Comparison of ENCODE assay signal across 15 cellular contexts in genomic region chr22:42207918-42208317, GRCh38.
DNase-seq lines count a peak whose midpoint lies in the region; ATAC-seq and TF ChIP-seq lines count a peak whose summit lies in the region.
"Had no signal": no experiment of that assay in that cellular context is flagged by ENCODE, and none has a peak within 500 bp of the region (broad histone marks: within the 10 kb centered on the region; RNA-seq: fewer than 3 reads in every experiment).

No MANE protein-coding gene starts in this region.

- H3K4me1 ChIP-seq in CD4-positive, alpha-beta memory T cell (ENCODE audit: insufficient read depth, low read length): peaks cover 61% of the 10 kb centered on the region
- peaks cover 0 to 8% (median 4%) of the 10 kb centered on the region in 4 donors for H3K4me1 ChIP-seq in stomach

- POLR2A ChIA-PET in activated CD4-positive, alpha-beta T cell treated with anti-CD3 and anti-CD28 coated beads, Interleukin-2, amount 10 ng/mL, durations not matched to agents 7 days and 5 days (lab: Charles Lee): no interaction called here
- POLR2A ChIA-PET in CD4-positive, alpha-beta memory T cell (lab: Charles Lee; ENCODE audit: partially characterized antibody): interaction anchor here (0.7 to 1.7 kb wide), 3 partner anchors 9 to 160 kb away, joined by 3 to 9 read pairs (median 3); no protein-coding TSS in a partner anchor
- POLR2A ChIA-PET in T-cell (lab: Charles Lee): no interaction called here

- TF ChIP-seq EP300 in stomach (IDR thresholded peaks at IDR 0.05): no peak

- H3K9me3 Mint-ChIP-seq in activated CD4-positive, alpha-beta T cell treated with anti-CD3 and anti-CD28 coated beads, Interleukin-2, amount 10 ng/mL, durations not matched to agents 7 days and 5 days: no peaks in the 10 kb centered on the region
- no peaks in the 10 kb centered on the region for H3K9me3 Mint-ChIP-seq in CD4-positive, alpha-beta memory T cell
- no peaks in the 10 kb centered on the region for H3K9me3 Mint-ChIP-seq in T-cell
- no peaks in the 10 kb centered on the region for H3K9me3 Mint-ChIP-seq in effector memory CD8-positive, alpha-beta T cell

- H3K27ac ChIP-seq in CD4-positive, alpha-beta memory T cell (ENCODE audit: low read depth, low read length): peak overlapping the region; percentile 34
- no peak overlapping the region for H3K27ac ChIP-seq in stomach
- H3K27ac ChIP-seq: HL-60 had no signal

- no peak for DNase-seq in activated CD4-positive, alpha-beta T cell treated with anti-CD3 and anti-CD28 coated beads, Interleukin-2, amount 10 ng/mL, durations not matched to agents 7 days and 5 days
- no peak for DNase-seq in activated CD4-positive, alpha-beta T cell treated with anti-CD3 and anti-CD28 coated beads, Interleukin-2, amount 50 U/mL, for 4 hours
- no peak for DNase-seq in CD4-positive, alpha-beta memory T cell
- DNase-seq in T-cell (no peak), stomach (no peak), sciatic nerve (ENCODE audit: low spot score) (no peak)
- DNase-seq in effector memory CD8-positive, alpha-beta T cell: no peak
- DNase-seq: KBM-7, NCI-H1092, NCI-H1694 treated with DMSO at 0.1 percent for 48 hours, NCI-H446 treated with DMSO at 0.1 percent for 48 hours, NCI-H774, SHP77 had no signal

- H3K4me1 Mint-ChIP-seq in activated CD4-positive, alpha-beta T cell treated with anti-CD3 and anti-CD28 coated beads, Interleukin-2, amount 10 ng/mL, durations not matched to agents 7 days and 5 days: peaks cover 42% of the 10 kb centered on the region
- H3K4me1 Mint-ChIP-seq in CD4-positive, alpha-beta memory T cell: peaks cover 47 to 82% (median 64%) of the 10 kb centered on the region in 4 donors
- peaks cover 68 to 72% (median 69%) of the 10 kb centered on the region in 3 donors for H3K4me1 Mint-ChIP-seq in T-cell
- peaks cover 38 to 60% of the 10 kb centered on the region in 2 donors for H3K4me1 Mint-ChIP-seq in effector memory CD8-positive, alpha-beta T cell (ENCODE audit: low read depth in 2 of 2)

- peak overlapping the region; percentile 35 for H3K4me3 Mint-ChIP-seq in activated CD4-positive, alpha-beta T cell treated with anti-CD3 and anti-CD28 coated beads, Interleukin-2, amount 10 ng/mL, durations not matched to agents 7 days and 5 days
- peak overlapping the region; percentile 22 to 80 (median 62) for H3K4me3 Mint-ChIP-seq in CD4-positive, alpha-beta memory T cell
- H3K4me3 Mint-ChIP-seq in T-cell: peak overlapping the region in 2 of 3 donors; percentile 32 to 60
- peak overlapping the region; percentile 55 to 65 for H3K4me3 Mint-ChIP-seq in effector memory CD8-positive, alpha-beta T cell

- peaks cover 43% of the 10 kb centered on the region for H3K36me3 Mint-ChIP-seq in activated CD4-positive, alpha-beta T cell treated with anti-CD3 and anti-CD28 coated beads, Interleukin-2, amount 10 ng/mL, durations not matched to agents 7 days and 5 days (ENCODE audit: low read depth)
- H3K36me3 Mint-ChIP-seq in CD4-positive, alpha-beta memory T cell: peaks cover 48 to 60% of the 10 kb centered on the region in 2 donors
- H3K36me3 Mint-ChIP-seq in T-cell: peaks cover 57% of the 10 kb centered on the region
- peaks cover 27% of the 10 kb centered on the region for H3K36me3 Mint-ChIP-seq in effector memory CD8-positive, alpha-beta T cell (ENCODE audit: insufficient read depth)

- peaks cover 30% of the 10 kb centered on the region for H3K36me3 ChIP-seq in CD4-positive, alpha-beta memory T cell (ENCODE audit: insufficient read depth, low read length)
- H3K36me3 ChIP-seq in stomach: peaks cover 22 to 57% (median 47%) of the 10 kb centered on the region in 4 donors

- intact Hi-C loops in CD4-positive, alpha-beta memory T cell (cut with micrococcal nuclease): no loop called here
- intact Hi-C loops in stomach (cut with DNase I; ENCODE audit: low total_unique reads) (no loop called here), sciatic nerve (cut with DNase I) (no loop called here)

- no peaks in the 10 kb centered on the region for H3K9me3 ChIP-seq in CD4-positive, alpha-beta memory T cell (ENCODE audit: control insufficient read depth in 1 of 2, low read length in 2 of 2)
- no peaks in the 10 kb centered on the region for H3K9me3 ChIP-seq in stomach

- no peaks in the 10 kb centered on the region for H3K27me3 ChIP-seq in CD4-positive, alpha-beta memory T cell (ENCODE audit: insufficient read depth, low read length)
- H3K27me3 ChIP-seq in stomach: no peaks in the 10 kb centered on the region

- no peak overlapping the region for H3K27ac Mint-ChIP-seq in activated CD4-positive, alpha-beta T cell treated with anti-CD3 and anti-CD28 coated beads, Interleukin-2, amount 10 ng/mL, durations not matched to agents 7 days and 5 days
- H3K27ac Mint-ChIP-seq in CD4-positive, alpha-beta memory T cell: peak overlapping the region; percentile 58 to 96 (median 82)
- peak overlapping the region; percentile 19 to 54 for H3K27ac Mint-ChIP-seq in T-cell
- peak overlapping the region; percentile 81 to 82 for H3K27ac Mint-ChIP-seq in effector memory CD8-positive, alpha-beta T cell

- WGBS in stomach, 5 donors: 73 to 84% (median 75%) methylated on average over 4 of the region's 4 CpGs

- no peak overlapping the region for H3K4me3 ChIP-seq in CD4-positive, alpha-beta memory T cell (ENCODE audit: low read length in 2 of 2)
- H3K4me3 ChIP-seq in stomach: no peak overlapping the region

- H3K27me3 Mint-ChIP-seq in activated CD4-positive, alpha-beta T cell treated with anti-CD3 and anti-CD28 coated beads, Interleukin-2, amount 10 ng/mL, durations not matched to agents 7 days and 5 days: no peaks in the 10 kb centered on the region
- H3K27me3 Mint-ChIP-seq in CD4-positive, alpha-beta memory T cell: no peaks in the 10 kb centered on the region
- H3K27me3 Mint-ChIP-seq in T-cell: no peaks in the 10 kb centered on the region
- no peaks in the 10 kb centered on the region for H3K27me3 Mint-ChIP-seq in effector memory CD8-positive, alpha-beta T cell

- CTCF ChIA-PET in activated CD4-positive, alpha-beta T cell treated with anti-CD3 and anti-CD28 coated beads, Interleukin-2, amount 10 ng/mL, durations not matched to agents 7 days and 5 days (lab: Charles Lee): interaction anchor here (1.3 kb wide), 1 partner anchor 9 kb away, joined by 5 read pairs; no protein-coding TSS in a partner anchor
- CTCF ChIA-PET in CD4-positive, alpha-beta memory T cell (lab: Charles Lee; ENCODE audit: partially characterized antibody): interaction anchor here (1.2 kb wide), 1 partner anchor 237 kb away, joined by 3 read pairs; no protein-coding TSS in a partner anchor
- CTCF ChIA-PET in T-cell (lab: Charles Lee): no interaction called here

- no peak for TF ChIP-seq POLR2A in stomach (IDR thresholded peaks at IDR 0.05)

- ATAC-seq in T-cell (replicated peaks in 1 of 4): peak in 1 of 4 experiments; percentile 24
- ATAC-seq in effector memory CD8-positive, alpha-beta T cell (replicated peaks): peak; percentile 62
- no peak for ATAC-seq in HG03439 (IDR thresholded peaks at IDR 0.05; ENCODE audit: unreplicated experiment)
- no peak for ATAC-seq in sciatic nerve

- TF ChIP-seq CTCF in stomach (IDR thresholded peaks at IDR 0.05): no peak

Comparison
In these comparisons a context has a peak if more than half of its experiments do, and no peak if none do; other contexts are left out.
1. CTCF ChIA-PET loops: an anchor here in activated CD4-positive, alpha-beta T cell treated with anti-CD3 and anti-CD28 coated beads, Interleukin-2, amount 10 ng/mL, durations not matched to agents 7 days and 5 days (1.3 kb wide) and CD4-positive, alpha-beta memory T cell (1.2 kb wide); none called in T-cell.